In genomic region chr19:8459520-8460260, GRCh38 we compare ENCODE assay signal across 10 cellular contexts. TPM values are rescaled to one million over a fixed set of nuclear protein-coding genes. Genes with fewer than 3 reads are reported as not detected.
A peak's percentile ranks its signal among the peaks of the same experiment; 100 is the strongest.
DNase-seq lines count a peak whose midpoint lies in the region; ATAC-seq, FAIRE-seq and TF ChIP-seq lines count a peak whose summit lies in the region.
"Had no signal": no experiment of that assay in that cellular context is flagged by ENCODE, and none has a peak within 500 bp of the region (broad histone marks: within the 10 kb centered on the region; RNA-seq: fewer than 3 reads in every experiment).

No MANE protein-coding gene starts in this region.

- no peaks in the 10 kb centered on the region for H3K27me3 Mint-ChIP-seq in activated T-cell treated with anti-CD3 and anti-CD28 coated beads, Interleukin-2, amount 50 U/mL, for 72 hours (ENCODE audit: low read depth)
- no peaks in the 10 kb centered on the region for H3K27me3 Mint-ChIP-seq in memory B cell
- H3K27me3 Mint-ChIP-seq: B cell had no signal

- intact Hi-C loops in spleen (cut with DNase I; ENCODE audit: low total_unique reads): no loop called here

- H3K27me3 ChIP-seq in spleen (replicated peaks in 1 of 7): no peaks in the 10 kb centered on the region

- no peaks in the 10 kb centered on the region for H3K9me3 ChIP-seq in spleen

- H3K27ac ChIP-seq in spleen: peak overlapping the region in 3 of 8 donors; percentile 12 to 37 (median 29)

- H3K27ac Mint-ChIP-seq in activated T-cell treated with anti-CD3 and anti-CD28 coated beads, Interleukin-2, amount 50 U/mL, for 72 hours: peak overlapping the region; percentile 78
- peak overlapping the region; percentile 82 for H3K27ac Mint-ChIP-seq in memory B cell

- H3K9me3 Mint-ChIP-seq in activated T-cell treated with anti-CD3 and anti-CD28 coated beads, Interleukin-2, amount 50 U/mL, for 72 hours: no peaks in the 10 kb centered on the region
- no peaks in the 10 kb centered on the region for H3K9me3 Mint-ChIP-seq in memory B cell

- no peak for ATAC-seq in activated T-cell treated with anti-CD3 and anti-CD28 coated beads, Interleukin-2, amount 50 U/mL, for 72 hours (replicated peaks in 1 of 2)
- ATAC-seq in memory B cell (ENCODE audit: low read depth) (no peak), HG03159 (IDR thresholded peaks at IDR 0.05; ENCODE audit: unreplicated experiment) (no peak)

- H3K4me3 Mint-ChIP-seq in activated T-cell treated with anti-CD3 and anti-CD28 coated beads, Interleukin-2, amount 50 U/mL, for 72 hours: peak overlapping the region in 1 of 2 donors; percentile 24
- peak overlapping the region; percentile 30 for H3K4me3 Mint-ChIP-seq in memory B cell
- H3K4me3 Mint-ChIP-seq: B cell had no signal

- peaks cover 13 to 32% of the 10 kb centered on the region in 2 donors for H3K36me3 Mint-ChIP-seq in activated T-cell treated with anti-CD3 and anti-CD28 coated beads, Interleukin-2, amount 50 U/mL, for 72 hours (ENCODE audit: insufficient read depth in 2 of 2)
- peaks cover 26% of the 10 kb centered on the region for H3K36me3 Mint-ChIP-seq in memory B cell

- H3K4me3 ChIP-seq in choroid plexus epithelial cell (ENCODE audit: low read depth, low read length) (no peak overlapping the region), spleen (no peak overlapping the region)

- H3K4me1 Mint-ChIP-seq in activated T-cell treated with anti-CD3 and anti-CD28 coated beads, Interleukin-2, amount 50 U/mL, for 72 hours (ENCODE audit: low read depth): peaks cover 56% of the 10 kb centered on the region
- peaks cover 43% of the 10 kb centered on the region for H3K4me1 Mint-ChIP-seq in memory B cell

- peaks cover 29 to 95% (median 68%) of the 10 kb centered on the region in 6 donors for H3K4me1 ChIP-seq in spleen

- WGBS in spleen, 5 donors: 62 to 79% (median 76%) methylated on average over 6 of the region's 6 CpGs

- no peak for DNase-seq in activated T-cell treated with anti-CD3 and anti-CD28 coated beads, Interleukin-2, amount 50 U/mL, for 72 hours
- DNase-seq in activated T-cell treated with anti-CD3 and anti-CD28 coated beads for 4 hours (no peak), choroid plexus epithelial cell (ENCODE audit: low read depth) (peak; percentile 82), memory B cell (ENCODE audit: low spot score in 2 of 2) (no peak), urothelium cell line (ENCODE audit: low spot score) (peak; percentile 27), NCI-H748 (lab: John Stamatoyannopoulos, UW; ENCODE audit: unreplicated experiment) (no peak), spleen (no peak)
- DNase-seq: activated gamma-delta T cell had no signal

- TF ChIP-seq POLR2A in spleen (IDR thresholded peaks at IDR 0.05): no peak

- peaks cover 0 to 97% (median 48%) of the 10 kb centered on the region in 6 donors for H3K36me3 ChIP-seq in spleen

- FAIRE-seq in urothelium cell line (lab: Jason Lieb, UNC): no peak

- no peak for TF ChIP-seq CTCF in choroid plexus epithelial cell (conservative IDR thresholded peaks at IDR 0.05; ENCODE audit: low read depth, low read length)
- TF ChIP-seq CTCF in spleen (IDR thresholded peaks at IDR 0.05 in 8 of 11, conservative IDR thresholded peaks at IDR 0.05 in 3 of 11): no peak

RNA-seq across cellular contexts. Expression of gene HNRNPM, which starts 14.9 kb away (rescaled TPM):
- total RNA-seq in activated T-cell treated with anti-CD3 and anti-CD28 coated beads, Interleukin-2, amount 50 U/mL, for 72 hours: 100 to 1,000 TPM; 168 to 183 TPM
- 100 to 1,000 TPM; 105 to 229 (median 147) TPM for total RNA-seq in spleen
- polyA plus RNA-seq in spleen: 100 to 1,000 TPM in 1 of 3 donors, 10 to 100 TPM in 2; 77.1 to 153 (median 79.9) TPM

RNA-seq across cellular contexts. Expression of gene PRAM1, which starts 42.8 kb away (rescaled TPM):
- total RNA-seq in activated T-cell treated with anti-CD3 and anti-CD28 coated beads, Interleukin-2, amount 50 U/mL, for 72 hours: 1 to 10 TPM; 1.3 to 1.9 TPM
- total RNA-seq in spleen: 10 to 100 TPM in 6 of 7 donors, 1 to 10 TPM in 1; 7.1 to 36.5 (median 15.1) TPM
- 10 to 100 TPM in 2 of 3 donors, 1 to 10 TPM in 1; 2.4 to 23.0 (median 22.0) TPM for polyA plus RNA-seq in spleen

RNA-seq across cellular contexts. Expression of gene MARCHF2, which starts 46.6 kb away (rescaled TPM):
- total RNA-seq in activated T-cell treated with anti-CD3 and anti-CD28 coated beads, Interleukin-2, amount 50 U/mL, for 72 hours: 10 to 100 TPM; 12.1 to 13.0 TPM
- 100 to 1,000 TPM in 3 of 7 donors, 10 to 100 TPM in 4; 52.1 to 212 (median 81.1) TPM for total RNA-seq in spleen
- 10 to 100 TPM; 33.4 to 42.8 (median 36.2) TPM for polyA plus RNA-seq in spleen

RNA-seq across cellular contexts. Expression of gene ZNF414, which starts 54.3 kb away (rescaled TPM):
- 10 to 100 TPM; 25.7 to 29.9 TPM for total RNA-seq in activated T-cell treated with anti-CD3 and anti-CD28 coated beads, Interleukin-2, amount 50 U/mL, for 72 hours
- 10 to 100 TPM; 12.0 to 31.0 (median 26.6) TPM for total RNA-seq in spleen
- 10 to 100 TPM; 12.7 to 31.7 (median 15.8) TPM for polyA plus RNA-seq in spleen

Comparison
In these comparisons a context has a peak if more than half of its experiments do, and no peak if none do; other contexts are left out.
1. DNase-seq: peak in choroid plexus epithelial cell (single experiment) and urothelium cell line (single experiment); none in activated T-cell treated with anti-CD3 and anti-CD28 coated beads, Interleukin-2, amount 50 U/mL, for 72 hours (0 of 2), activated T-cell treated with anti-CD3 and anti-CD28 coated beads for 4 hours (single experiment), memory B cell (0 of 2), NCI-H748 (single experiment) and spleen (single experiment).